ENCODE assay signal across 11 cellular contexts in the genomic region with DNA sequence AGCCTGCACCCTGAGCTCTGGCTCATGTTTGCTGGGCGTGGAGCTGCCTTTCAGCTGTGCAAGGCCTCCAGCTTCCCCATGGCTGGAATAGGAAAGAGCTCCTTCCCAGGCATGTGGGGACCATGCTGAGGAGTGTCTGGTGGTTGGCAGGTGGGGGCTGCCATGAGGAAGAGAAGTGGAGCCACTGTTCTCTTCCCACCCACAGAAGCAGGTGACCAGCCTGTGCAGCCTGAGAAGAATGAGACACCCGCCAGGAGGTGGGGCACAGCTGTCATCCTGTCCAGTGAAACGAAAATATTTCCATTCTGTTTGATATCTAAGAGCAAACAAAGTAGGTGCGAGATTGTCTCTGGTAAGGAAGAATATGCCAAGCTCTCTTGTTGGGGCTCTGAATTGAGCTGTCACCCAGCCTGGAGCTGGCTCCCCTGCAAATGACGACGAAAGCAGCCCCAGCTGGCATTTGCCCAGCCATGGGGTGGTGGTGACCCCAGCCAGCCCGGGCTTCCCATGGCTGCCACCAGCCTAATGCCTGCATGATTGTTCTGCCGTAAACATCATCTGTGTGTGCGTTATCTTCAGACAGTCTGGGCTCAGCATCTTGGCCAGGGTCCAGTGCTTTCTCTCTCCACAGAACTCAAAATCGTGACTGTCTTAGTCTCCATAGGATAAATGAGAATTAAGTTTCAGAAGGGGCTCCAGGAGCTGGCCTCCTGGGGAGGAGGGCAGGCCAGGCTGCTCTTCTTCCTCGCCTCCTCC.
A peak's percentile ranks its signal among the peaks of the same experiment; 100 is the strongest.
DNase-seq lines count a peak whose midpoint lies in the region; ATAC-seq and TF ChIP-seq lines count a peak whose summit lies in the region.
"Had no signal": no experiment of that assay in that cellular context is flagged by ENCODE, and none has a peak within 500 bp of the region (broad histone marks: within the 10 kb centered on the region; RNA-seq: fewer than 3 reads in every experiment).

No MANE protein-coding gene starts in this region.

- ATAC-seq in HG02763 (IDR thresholded peaks at IDR 0.05; ENCODE audit: unreplicated experiment) (no peak), HG02884 (IDR thresholded peaks at IDR 0.05; ENCODE audit: unreplicated experiment) (no peak)

- H3K79me2 ChIP-seq in GM23248 (ENCODE audit: insufficient read depth) (no peaks in the 10 kb centered on the region), fibroblast of lung (ENCODE audit: control insufficient read depth, insufficient read depth, low read length) (no peaks in the 10 kb centered on the region)

- no peak overlapping the region for H3K27ac ChIP-seq in GM23248
- H3K27ac ChIP-seq in fibroblast of lung (ENCODE audit: insufficient read depth, low read length), result no peak overlapping the region
- no peak overlapping the region for H3K27ac ChIP-seq in ovary

- H3K4me1 ChIP-seq in GM23248 (ENCODE audit: insufficient read depth) (no peaks in the 10 kb centered on the region), fibroblast of lung (ENCODE audit: control insufficient read depth, extremely low read depth, insufficient read depth, low read length) (no peaks in the 10 kb centered on the region), ovary (ENCODE audit: insufficient read depth) (peaks cover 4% of the 10 kb centered on the region)
- H3K4me1 ChIP-seq: Caco-2 had no signal

- H4K20me1 ChIP-seq in GM23248 (ENCODE audit: insufficient read depth) (no peaks in the 10 kb centered on the region), fibroblast of lung (ENCODE audit: control insufficient read depth, extremely low read depth, insufficient read depth, low read length) (no peaks in the 10 kb centered on the region)

- no peaks in the 10 kb centered on the region for H3K9me3 ChIP-seq in GM23248 (ENCODE audit: low read depth)
- no peaks in the 10 kb centered on the region for H3K9me3 ChIP-seq in fibroblast of lung (ENCODE audit: control insufficient read depth, insufficient read depth, low read depth, low read length)
- no peaks in the 10 kb centered on the region for H3K9me3 ChIP-seq in ovary
- H3K9me3 ChIP-seq: Caco-2 had no signal

- no peaks in the 10 kb centered on the region for H3F3A ChIP-seq in GM23248 (ENCODE audit: insufficient read depth)

- no peak for TF ChIP-seq POLR2A in ovary (IDR thresholded peaks at IDR 0.05)

- no peaks in the 10 kb centered on the region for H3K9me2 ChIP-seq in GM23248 (ENCODE audit: insufficient read depth)

- H3K4me3 ChIP-seq in GM23248, result no peak overlapping the region
- no peak overlapping the region for H3K4me3 ChIP-seq in fibroblast of lung (replicated peaks in 1 of 4; ENCODE audit: control extremely low read depth in 1 of 4, insufficient read depth in 1 of 4, low read depth in 3 of 4, low read length in 4 of 4)
- H3K4me3 ChIP-seq in ovary, result no peak overlapping the region

- no peak for TF ChIP-seq EP300 in ovary (IDR thresholded peaks at IDR 0.05)

- TF ChIP-seq CTCF in fibroblast of lung (conservative IDR thresholded peaks at IDR 0.05 in 1 of 2, IDR thresholded peaks at IDR 0.05 in 1 of 2; ENCODE audit: low read depth in 1 of 2, low read length in 2 of 2) (no peak), ovary (IDR thresholded peaks at IDR 0.05) (no peak)

- H3K4me2 ChIP-seq in GM23248 (ENCODE audit: unreplicated experiment) (no peak overlapping the region), fibroblast of lung (ENCODE audit: extremely low read depth, insufficient read depth, low read length) (no peak overlapping the region)

- H3K9ac ChIP-seq in GM23248 (no peak overlapping the region), fibroblast of lung (ENCODE audit: insufficient read depth, low read length) (no peak overlapping the region)

- in situ Hi-C loops in GM23248 (cut with MboI), result no loop called here

- H3K36me3 ChIP-seq in GM23248 (ENCODE audit: low read depth) (no peaks in the 10 kb centered on the region), fibroblast of lung (ENCODE audit: control insufficient read depth, insufficient read depth, low read length) (no peaks in the 10 kb centered on the region), ovary (no peaks in the 10 kb centered on the region)

- no peak overlapping the region for H2AFZ ChIP-seq in GM23248
- no peak overlapping the region for H2AFZ ChIP-seq in fibroblast of lung (ENCODE audit: low read length)

- peak; percentile 18 for DNase-seq in GM23248
- DNase-seq in NCI-H345 treated with DMSO at 0.1 percent for 48 hours (lab: John Stamatoyannopoulos, UW; ENCODE audit: unreplicated experiment), result peak; percentile 51
- peak; percentile 53 to 59 for DNase-seq in fibroblast of lung (ENCODE audit: low read depth in 2 of 2)
- peak in 3 of 5 donors; percentile 27 to 52 (median 28) for DNase-seq in ovary
- no peak for DNase-seq in AG20443 (ENCODE audit: low spot score)
- DNase-seq: activated B cell treated with CpG ODN at 0.5 μM for 24 hours; Caco-2; mesendoderm; NK-92 treated with Interleukin-12 subunit alpha and Interleukin-12 subunit beta, amount 100 ng/mL, for 24 hours had no signal

- H3K27me3 ChIP-seq in GM23248 (replicated peaks; ENCODE audit: insufficient read depth), result no peaks in the 10 kb centered on the region
- no peaks in the 10 kb centered on the region for H3K27me3 ChIP-seq in fibroblast of lung (ENCODE audit: control insufficient read depth, insufficient read depth, low read length)
- H3K27me3 ChIP-seq in ovary, result no peaks in the 10 kb centered on the region

- WGBS in GM23248 (ENCODE audit: low coverage in 1 of 2, low lambda C conversion rate in 2 of 2, missing lambda C conversion rate in 2 of 2), 2 experiments, result 44 to 48% methylated on average over 11 of the region's 11 CpGs
- 24 to 31% (median 25%) methylated on average over 11 of the region's 11 CpGs for WGBS in ovary, 3 donors

- intact Hi-C loops in ovary (cut with DNase I), result no loop called here
